18 cellular contexts compared by ENCODE assay signal in the genomic region with DNA sequence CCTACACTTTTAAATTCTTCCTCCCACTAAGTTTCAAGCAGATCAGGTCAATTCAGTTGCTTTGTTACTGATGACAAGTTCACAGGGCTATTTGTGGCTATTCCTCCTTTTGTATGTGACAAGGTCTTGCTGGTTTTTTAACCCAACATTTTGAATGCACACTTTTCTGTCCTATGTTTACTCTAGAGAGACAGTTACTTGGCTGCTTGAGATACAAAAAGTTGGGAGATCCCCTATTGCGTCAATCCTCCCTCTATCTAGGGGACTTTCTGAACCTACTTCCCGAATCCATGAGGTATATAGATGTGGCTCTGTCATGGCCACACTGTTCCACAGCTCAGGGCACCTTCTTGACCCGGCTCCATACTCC.
DNase-seq lines count a peak whose midpoint lies in the region; ATAC-seq and TF ChIP-seq lines count a peak whose summit lies in the region.
"Had no signal": no experiment of that assay in that cellular context is flagged by ENCODE, and none has a peak within 500 bp of the region (broad histone marks: within the 10 kb centered on the region; RNA-seq: fewer than 3 reads in every experiment).

No MANE protein-coding gene starts in this region.

- ATAC-seq in GM19351 (IDR thresholded peaks at IDR 0.05; ENCODE audit: unreplicated experiment) = peak; percentile 62
- peak; percentile 68 for ATAC-seq in HG02588 (IDR thresholded peaks at IDR 0.05; ENCODE audit: unreplicated experiment)
- peak; percentile 69 for ATAC-seq in HG03342 (IDR thresholded peaks at IDR 0.05; ENCODE audit: unreplicated experiment)
- ATAC-seq: A549; effector memory CD8-positive, alpha-beta T cell; foreskin keratinocyte; T-cell had no signal

- no peak overlapping the region for H3K4me3 ChIP-seq in GM12865 (ENCODE audit: low read depth, low read length)
- H3K4me3 ChIP-seq: A549, spleen had no signal

- TF ChIP-seq CTCF in GM12865 (IDR thresholded peaks at IDR 0.05; ENCODE audit: insufficient read depth, low read depth, low read length, missing control alignments) = no peak

- DNase-seq in GM12865 (ENCODE audit: low read depth) = peak; percentile 58
- no peak for DNase-seq in SHP77 (lab: John Stamatoyannopoulos, UW)
- no peak for DNase-seq in LoVo (ENCODE audit: low spot score)
- DNase-seq in NCI-H226 = no peak
- DNase-seq in OCI-M2 (lab: John Stamatoyannopoulos, UW; ENCODE audit: unreplicated experiment) = no peak
- DNase-seq: activated CD4-positive, CD25-positive, alpha-beta regulatory T cell treated with anti-CD3 and anti-CD28 coated beads, Interleukin-2, amount 50 U/mL, for 72 hours; activated T-cell treated with anti-CD3 and anti-CD28 coated beads for 4 hours; effector memory CD8-positive, alpha-beta T cell; foreskin keratinocyte; NCI-H1105 treated with DMSO at 0.1 percent for 48 hours; NCI-H524; spleen; substantia nigra; T-cell had no signal
